In genomic region chr19:2050349-2050990, GRCh38 we compare ENCODE assay signal across 8 cellular contexts. TPM values are rescaled to one million over a fixed set of nuclear protein-coding genes. Genes with fewer than 3 reads are reported as not detected.
A peak's percentile ranks its signal among the peaks of the same experiment; 100 is the strongest.
DNase-seq lines count a peak whose midpoint lies in the region; ATAC-seq and TF ChIP-seq lines count a peak whose summit lies in the region.

No MANE protein-coding gene starts in this region.

- H3F3A ChIP-seq in SK-N-SH (replicated peaks; ENCODE audit: insufficient read depth), result peaks cover 14% of the 10 kb centered on the region

- peak overlapping the region; percentile 82 for H3K9ac ChIP-seq in SK-N-SH
- peak overlapping the region; percentile 87 for H3K9ac ChIP-seq in parathyroid adenoma

- in situ Hi-C loops in GM13976 (cut with MboI; ENCODE audit: low sequenced_read_pairs, unreplicated experiment), result no loop called here

- TF ChIP-seq EP300 in SK-N-SH (IDR thresholded peaks at IDR 0.05; ENCODE audit: borderline replicate concordance in 1 of 2, low read depth in 1 of 2, low read length in 1 of 2), result no peak

- H3K4me1 ChIP-seq in SK-N-SH (ENCODE audit: control insufficient read depth in 1 of 2, insufficient read depth in 2 of 2, low read depth in 1 of 2, low read length in 1 of 2) (peaks cover 22 to 50% of the 10 kb centered on the region in 2 experiments; a peak in 3 of 4 replicates), parathyroid adenoma (peaks cover 26% of the 10 kb centered on the region)

- H3K36me3 ChIP-seq in SK-N-SH (replicated peaks in 1 of 2; ENCODE audit: control insufficient read depth in 1 of 2, insufficient read depth in 2 of 2, low read length in 1 of 2) (peaks cover 0 to 18% of the 10 kb centered on the region in 2 experiments), parathyroid adenoma (ENCODE audit: control insufficient read depth, insufficient read depth, low read length) (no peaks in the 10 kb centered on the region)

- no peaks in the 10 kb centered on the region for H3K27me3 ChIP-seq in SK-N-SH (ENCODE audit: insufficient read depth)
- no peaks in the 10 kb centered on the region for H3K27me3 ChIP-seq in parathyroid adenoma (ENCODE audit: control insufficient read depth, insufficient read depth, low read length)

- H3K4me3 ChIP-seq in GM08714 (ENCODE audit: low read length), result peak overlapping the region; percentile 82
- H3K4me3 ChIP-seq in SK-N-SH (ENCODE audit: low read depth in 2 of 2, low read length in 1 of 2), result peak overlapping the region; percentile 90 to 94
- peak overlapping the region; percentile 78 for H3K4me3 ChIP-seq in fibroblast of mammary gland (ENCODE audit: control insufficient read depth, low read depth, low read length)
- H3K4me3 ChIP-seq in parathyroid adenoma (ENCODE audit: low read depth, low read length), result peak overlapping the region; percentile 91

- H2AFZ ChIP-seq in SK-N-SH (ENCODE audit: low read depth) (no peak overlapping the region), parathyroid adenoma (no peak overlapping the region)

- H3K27ac ChIP-seq in SK-N-SH (ENCODE audit: low read depth in 2 of 2, low read length in 1 of 2), result peak overlapping the region; percentile 28 to 76; a peak in 3 of 4 replicates
- peak overlapping the region; percentile 74 for H3K27ac ChIP-seq in parathyroid adenoma

- no peaks in the 10 kb centered on the region for H3K9me2 ChIP-seq in SK-N-SH

- H3K9me3 ChIP-seq in SK-N-SH, result no peaks in the 10 kb centered on the region
- no peaks in the 10 kb centered on the region for H3K9me3 ChIP-seq in parathyroid adenoma (ENCODE audit: control insufficient read depth, low read length)

- H3K4me2 ChIP-seq in SK-N-SH (peak overlapping the region; percentile 98), parathyroid adenoma (ENCODE audit: low read length) (peak overlapping the region; percentile 99)

- peak; percentile 59 for DNase-seq in SK-N-SH
- DNase-seq in fibroblast of mammary gland (ENCODE audit: low read depth), result no peak
- no peak for DNase-seq in GM13976 (ENCODE audit: low spot score)
- DNase-seq in GF-D8 (lab: John Stamatoyannopoulos, UW), result no peak

- POLR2A ChIA-PET in SK-N-SH (lab: Yijun Ruan, JAX), result interaction anchor here (0.6 to 1.6 kb wide), 3 partner anchors 8 to 30 kb away, joined by 3 to 9 read pairs (median 4); no protein-coding TSS in a partner anchor

- H3K79me2 ChIP-seq in SK-N-SH (ENCODE audit: insufficient read depth) (peaks cover 45% of the 10 kb centered on the region), parathyroid adenoma (peaks cover 38% of the 10 kb centered on the region)

- WGBS in SK-N-SH (ENCODE audit: low lambda C conversion rate), result no CpG with 5 or more reads among the region's 49 CpGs

- peaks cover 52% of the 10 kb centered on the region for H4K20me1 ChIP-seq in SK-N-SH (ENCODE audit: insufficient read depth)

- CTCF ChIA-PET in SK-N-SH (lab: Yijun Ruan, JAX), result interaction anchor here (1.0 kb wide), 1 partner anchor 10 kb away, joined by 3 read pairs; no protein-coding TSS in a partner anchor

- TF ChIP-seq RAD21 in SK-N-SH (IDR thresholded peaks at IDR 0.05; ENCODE audit: low read length), result no peak

- TF ChIP-seq CTCF in SK-N-SH (IDR thresholded peaks at IDR 0.05), result no peak
- TF ChIP-seq CTCF in fibroblast of mammary gland (conservative IDR thresholded peaks at IDR 0.05; ENCODE audit: control insufficient read depth, insufficient read depth, low read depth, low read length), result no peak
- no peak for TF ChIP-seq CTCF in parathyroid adenoma (IDR thresholded peaks at IDR 0.05)
- no peak for TF ChIP-seq CTCF in GM13976 (IDR thresholded peaks at IDR 0.05; ENCODE audit: borderline replicate concordance, control extremely low read depth, extremely low read depth, insufficient read depth, missing control alignments)

- peak; percentile 3 for ATAC-seq in HG02571 (IDR thresholded peaks at IDR 0.05; ENCODE audit: unreplicated experiment)
- ATAC-seq in HG02884 (IDR thresholded peaks at IDR 0.05; ENCODE audit: unreplicated experiment), result no peak

TF ChIP-seq in SK-N-SH, 30 proteins besides CTCF, POLR2A, EP300 and RAD21:
- TF ChIP-seq RCOR1 (IDR thresholded peaks at IDR 0.05; ENCODE audit: low read length), result no peak
- no peak for TF ChIP-seq FOXJ3 (CRISPR knock-in tag; IDR thresholded peaks at IDR 0.05)
- TF ChIP-seq CHD2 (IDR thresholded peaks at IDR 0.05; ENCODE audit: low read length, partially characterized antibody), result no peak
- no peak for TF ChIP-seq NRF1 (IDR thresholded peaks at IDR 0.05; ENCODE audit: low read depth, low read length)
- TF ChIP-seq JUND (IDR thresholded peaks at IDR 0.05), result no peak
- TF ChIP-seq RXRA (IDR thresholded peaks at IDR 0.05; ENCODE audit: borderline replicate concordance, low read depth), result no peak

RNA-seq across cellular contexts. Expression of gene MKNK2, which starts 0.6 kb away (rescaled TPM):
- 58.9 and 65.4 TPM in 2 replicates for polyA plus RNA-seq in SK-N-SH (2012; rRNA removed)
- 32.5 and 45.8 TPM in 2 replicates for polyA plus RNA-seq in SK-N-SH (2012; cell fraction: cytosol; rRNA removed)
- polyA plus RNA-seq in SK-N-SH (2012; cell fraction: nucleus; rRNA removed), result 109 and 141 TPM in 2 replicates

RNA-seq across cellular contexts. Expression of gene BTBD2, which starts 35.0 kb away (rescaled TPM):
- polyA plus RNA-seq in SK-N-SH (2012; rRNA removed), result 54.4 and 66.8 TPM in 2 replicates
- 21.2 and 45.9 TPM in 2 replicates for polyA plus RNA-seq in SK-N-SH (2012; cell fraction: cytosol; rRNA removed)
- polyA plus RNA-seq in SK-N-SH (2012; cell fraction: nucleus; rRNA removed), result 64.3 and 71.6 TPM in 2 replicates

RNA-seq across cellular contexts. Expression of gene MOB3A, which starts 45.7 kb away (rescaled TPM):
- polyA plus RNA-seq in SK-N-SH (2012; rRNA removed), result 21.4 and 24.1 TPM in 2 replicates
- 10.3 and 14.6 TPM in 2 replicates for polyA plus RNA-seq in SK-N-SH (2012; cell fraction: cytosol; rRNA removed)
- polyA plus RNA-seq in SK-N-SH (2012; cell fraction: nucleus; rRNA removed), result 18.1 and 18.8 TPM in 2 replicates

RNA-seq across cellular contexts. Expression of gene IZUMO4, which starts 46.2 kb away (rescaled TPM):
- 4.6 and 10.3 TPM in 2 replicates for polyA plus RNA-seq in SK-N-SH (2012; rRNA removed)
- 1.0 and 1.1 TPM in 2 replicates for polyA plus RNA-seq in SK-N-SH (2012; cell fraction: cytosol; rRNA removed)
- 72.7 and 86.9 TPM in 2 replicates for polyA plus RNA-seq in SK-N-SH (2012; cell fraction: nucleus; rRNA removed)
